Comparison of ENCODE assay signal across 22 cellular contexts in genomic region chr9:113991714-113992113, GRCh38.
"Had no signal": no experiment of that assay in that cellular context is flagged by ENCODE, and none has a peak within 500 bp of the region (broad histone marks: within the 10 kb centered on the region; RNA-seq: fewer than 3 reads in every experiment).

No MANE protein-coding gene starts in this region.

- H3K27ac Mint-ChIP-seq: activated naive CD8-positive, alpha-beta T cell; activated T-helper 2 cell treated with anti-CD3 and anti-CD28 coated beads, Interferon-gamma antibody, Interleukin-2, Interleukin-4, amounts not matched to agents 10 μg/mL and 5 μg/mL and 100 μg/mL, durations not matched to agents 14 hours and 24 hours and 36 hours; mesothelial cell of epicardium had no signal

- H3K4me3 Mint-ChIP-seq: activated naive CD8-positive, alpha-beta T cell; activated T-cell treated with anti-CD3 and anti-CD28 coated beads, Interleukin-2, amount 50 U/mL, for 4 hours; mesothelial cell of epicardium had no signal

- H3K4me3 ChIP-seq: colonic mucosa, lung, smooth muscle cell, thyroid gland had no signal

- H3K27me3 Mint-ChIP-seq: activated naive CD8-positive, alpha-beta T cell; naive thymus-derived CD8-positive, alpha-beta T cell had no signal

- H3K9ac ChIP-seq: parathyroid adenoma had no signal

- ATAC-seq: activated T-cell treated with anti-CD3 and anti-CD28 coated beads, Interleukin-2, amount 50 U/mL, for 4 hours; naive thymus-derived CD8-positive, alpha-beta T cell had no signal

- H3K9me3 ChIP-seq: breast epithelium, colonic mucosa, sigmoid colon, thyroid gland had no signal

- DNase-seq: activated CD4-positive, alpha-beta T cell treated with anti-CD3 and anti-CD28 coated beads, Interleukin-2, amount 50 U/mL, for 4 hours; activated CD8-positive, alpha-beta memory T cell treated with anti-CD3 and anti-CD28 coated beads for 24 hours; activated CD8-positive, alpha-beta memory T cell treated with anti-CD3 and anti-CD28 coated beads, Interleukin-2, amount 50 U/mL, for 4 hours; activated naive CD4-positive, alpha-beta T cell; activated T-cell treated with anti-CD3 and anti-CD28 coated beads, Interleukin-2, amount 50 U/mL, for 4 hours; colonic mucosa; effector CD4-positive, alpha-beta T cell; erythroblast; naive thymus-derived CD8-positive, alpha-beta T cell; sigmoid colon; stimulated activated CD4-positive, alpha-beta T cell treated with anti-CD3 and anti-CD28 coated beads, Interleukin-2, amount 100 ng/mL, for 48 hours; stimulated activated CD8-positive, alpha-beta memory T cell treated with anti-CD3 and anti-CD28 coated beads, Interleukin-4, amount 100 ng/mL, for 48 hours; stimulated activated naive CD4-positive, alpha-beta T cell; T-helper 1 cell had no signal

- H3K4me1 ChIP-seq: colonic mucosa had no signal

- H3K9me3 Mint-ChIP-seq: activated T-cell treated with anti-CD3 and anti-CD28 coated beads, Interleukin-2, amount 50 U/mL, for 4 hours; activated T-helper 2 cell treated with anti-CD3 and anti-CD28 coated beads, Interferon-gamma antibody, Interleukin-2, Interleukin-4, amounts not matched to agents 10 μg/mL and 5 μg/mL and 100 μg/mL, durations not matched to agents 14 hours and 24 hours and 36 hours; mesothelial cell of epicardium; naive thymus-derived CD8-positive, alpha-beta T cell had no signal

- H3K27ac ChIP-seq: colonic mucosa, parathyroid adenoma, thyroid gland had no signal

- H3K36me3 ChIP-seq: breast epithelium, colonic mucosa, thyroid gland had no signal

- H3K27me3 ChIP-seq: breast epithelium, colonic mucosa, sigmoid colon, thyroid gland had no signal

- H3K4me2 ChIP-seq: smooth muscle cell had no signal
